23 cellular contexts compared by ENCODE assay signal in genomic region chr18:31739651-31740050, GRCh38. TPM values are rescaled to one million over a fixed set of nuclear protein-coding genes. Genes with fewer than 3 reads are reported as not detected.
"Had no signal": no experiment of that assay in that cellular context is flagged by ENCODE, and none has a peak within 500 bp of the region (broad histone marks: within the 10 kb centered on the region; RNA-seq: fewer than 3 reads in every experiment).

No MANE protein-coding gene starts in this region.

- H3K9me2 ChIP-seq: SK-N-SH had no signal

- H3K27ac ChIP-seq: HL-60, RWPE1 had no signal

- FAIRE-seq: HTR-8/SVneo had no signal

- H3K4me2 ChIP-seq: SK-N-SH had no signal

- H3K9ac ChIP-seq: SK-N-SH had no signal

- ATAC-seq: Panc1, PC-3 had no signal

- H3K9me3 ChIP-seq: SK-N-SH had no signal

- DNase-seq: KG1; NCI-H1092 treated with DMSO at 0.1 percent for 48 hours; NCI-H1436 treated with DMSO at 0.1 percent for 48 hours; NCI-H1694; NCI-H187 treated with DMSO at 0.1 percent for 48 hours; NCI-H2029 treated with DMSO at 0.1 percent for 48 hours; NCI-H2171 treated with DMSO at 0.1 percent for 48 hours; NCI-H345; NCI-H446 treated with DMSO at 0.1 percent for 48 hours; NCI-H510A treated with DMSO at 0.1 percent for 48 hours; NCI-H82; NK-92 treated with Interleukin-12 subunit alpha and Interleukin-12 subunit beta, amount 100 ng/mL, for 24 hours; SHP77; SK-N-SH; T-helper 1 cell had no signal

RNA-seq across cellular contexts. Expression of gene SLC25A52, which starts 21.0 kb away (rescaled TPM):
- total RNA-seq: M059J, OCI-LY7, PC-3, SK-MEL-5 had no signal
